In genomic region chr12:21773263-21773741, GRCh38 we compare ENCODE assay signal across 9 cellular contexts. TPM values are rescaled to one million over a fixed set of nuclear protein-coding genes. Genes with fewer than 3 reads are reported as not detected.
DNase-seq lines count a peak whose midpoint lies in the region; ATAC-seq, FAIRE-seq and TF ChIP-seq lines count a peak whose summit lies in the region.
"Had no signal": no experiment of that assay in that cellular context is flagged by ENCODE, and none has a peak within 500 bp of the region (broad histone marks: within the 10 kb centered on the region; RNA-seq: fewer than 3 reads in every experiment).

No MANE protein-coding gene starts in this region.

- H3K4me1 ChIP-seq in ACC112 (ENCODE audit: control insufficient read depth, insufficient read depth, low read length, unreplicated experiment) (peaks cover 28% of the 10 kb centered on the region), colonic mucosa (no peaks in the 10 kb centered on the region), lung (ENCODE audit: control insufficient read depth in 2 of 2, insufficient read depth in 2 of 2, low read length in 2 of 2) (peaks cover 0 to 2% of the 10 kb centered on the region in 2 donors)

- peak overlapping the region; percentile 87 for H2AFZ ChIP-seq in ACC112 (ENCODE audit: low read length, unreplicated experiment)

- peak; percentile 44 for TF ChIP-seq CTCF in HFFc6 (IDR thresholded peaks at IDR 0.05)
- TF ChIP-seq CTCF in colonic mucosa (IDR thresholded peaks at IDR 0.05): no peak
- TF ChIP-seq CTCF in lung (IDR thresholded peaks at IDR 0.05; ENCODE audit: control extremely low read depth, extremely low read depth): no peak

- H3K9ac ChIP-seq in colonic mucosa (ENCODE audit: low read depth in 2 of 2, low read length in 2 of 2): no peak overlapping the region

- H3K27me3 Mint-ChIP-seq in HFFc6 (ENCODE audit: insufficient read depth): peaks cover 2% of the 10 kb centered on the region; the same call in 1 of the 2 replicates

- H3K27ac ChIP-seq in ACC112 (ENCODE audit: low read depth, low read length) (peak overlapping the region; percentile 72; the same call in 1 of the 2 replicates), colonic mucosa (no peak overlapping the region), lung (ENCODE audit: low read depth in 1 of 2, low read length in 1 of 2) (peak overlapping the region; percentile 66 to 98)

- H3K4me3 ChIP-seq in ACC112 (ENCODE audit: low read depth, low read length) (peak overlapping the region; percentile 80), colonic mucosa (no peak overlapping the region), lung (no peak overlapping the region)

- intact Hi-C loops in colonic mucosa (cut with DNase I): no loop called here

- no peaks in the 10 kb centered on the region for H3K36me3 ChIP-seq in ACC112 (ENCODE audit: insufficient read depth, low read length)
- H3K36me3 ChIP-seq in colonic mucosa: no peaks in the 10 kb centered on the region
- H3K36me3 ChIP-seq in lung (ENCODE audit: control insufficient read depth in 2 of 2, insufficient read depth in 2 of 2, low read length in 2 of 2): no peaks in the 10 kb centered on the region

- H3K4me1 Mint-ChIP-seq in HFFc6 (ENCODE audit: low read depth): peaks cover 50% of the 10 kb centered on the region; the same call in 1 of the 2 replicates

- H3K27me3 ChIP-seq in ACC112 (ENCODE audit: insufficient read depth, low read length) (no peaks in the 10 kb centered on the region), colonic mucosa (no peaks in the 10 kb centered on the region), lung (ENCODE audit: control insufficient read depth, insufficient read depth) (no peaks in the 10 kb centered on the region)

- 16 to 19% methylated on average over 23 of the region's 23 CpGs for WGBS in lung, 2 donors

- DNase-seq in HFFc6 (no peak), colonic mucosa (peak; percentile 25), lung (ENCODE audit: low spot score) (peak; percentile 46), HTR-8/SVneo (ENCODE audit: insufficient read length, low spot score) (no peak)
- no peak for DNase-seq in activated CD8-positive, alpha-beta memory T cell treated with anti-CD3 and anti-CD28 coated beads for 24 hours

- H3K36me3 Mint-ChIP-seq in HFFc6 (ENCODE audit: low read depth): peaks cover 18% of the 10 kb centered on the region; the same call in 1 of the 2 replicates

- ATAC-seq in lung (ENCODE audit: insufficient read depth, low FRiP score): no peak
- no peak for ATAC-seq in HG03196 (IDR thresholded peaks at IDR 0.05; ENCODE audit: unreplicated experiment)
- no peak for ATAC-seq in HG03354 (IDR thresholded peaks at IDR 0.05; ENCODE audit: poor library complexity, severe bottlenecking, unreplicated experiment)

- H3K9me3 ChIP-seq in colonic mucosa (no peaks in the 10 kb centered on the region), lung (ENCODE audit: control insufficient read depth in 2 of 2, insufficient read depth in 1 of 2, low read length in 1 of 2) (no peaks in the 10 kb centered on the region)

- H3K79me2 ChIP-seq in ACC112 (ENCODE audit: control insufficient read depth, insufficient read depth, low read length, unreplicated experiment): no peaks in the 10 kb centered on the region

- H3K9me3 Mint-ChIP-seq in HFFc6: no peaks in the 10 kb centered on the region

- peak overlapping the region; percentile 85 for H3K4me3 Mint-ChIP-seq in HFFc6

- FAIRE-seq in HTR-8/SVneo (lab: Jason Lieb, UNC): no peak

- H3K27ac Mint-ChIP-seq in HFFc6: peak overlapping the region; percentile 32; the same call in 1 of the 2 replicates

RNA-seq across cellular contexts. Expression of gene KCNJ8, which starts 1.2 kb away (rescaled TPM):
- 1 to 10 TPM in 5 of 6 experiments, under 1 TPM in 1; 0.69 to 8.9 (median 8.0) TPM for total RNA-seq in HFFc6 (2021; fragmentation: NEBNext Ultra II Directional; extraction: Animal tissue kit (Norgen Biotek cat#: 25700))
- 1 to 10 TPM in 1 of 2 donors, under 1 TPM in 1; 0.37 to 1.8 TPM for total RNA-seq in colonic mucosa
- total RNA-seq in lung: 10 to 100 TPM; 14.6 to 16.1 TPM
- polyA plus RNA-seq in lung: 10 to 100 TPM in 1 of 2 donors, 1 to 10 TPM in 1; 6.2 to 13.8 TPM
- total RNA-seq: activated CD8-positive, alpha-beta memory T cell treated with anti-CD3 and anti-CD28 coated beads for 36 hours had no signal

Comparison
In these comparisons a context has a peak if more than half of its experiments do, and no peak if none do; other contexts are left out.
1. DNase-seq: peak in colonic mucosa (single experiment) and lung (single experiment); none in HFFc6 (single experiment), activated CD8-positive, alpha-beta memory T cell treated with anti-CD3 and anti-CD28 coated beads for 24 hours (single experiment) and HTR-8/SVneo (single experiment).